Comparison of ENCODE assay signal across 15 cellular contexts in the genomic region with DNA sequence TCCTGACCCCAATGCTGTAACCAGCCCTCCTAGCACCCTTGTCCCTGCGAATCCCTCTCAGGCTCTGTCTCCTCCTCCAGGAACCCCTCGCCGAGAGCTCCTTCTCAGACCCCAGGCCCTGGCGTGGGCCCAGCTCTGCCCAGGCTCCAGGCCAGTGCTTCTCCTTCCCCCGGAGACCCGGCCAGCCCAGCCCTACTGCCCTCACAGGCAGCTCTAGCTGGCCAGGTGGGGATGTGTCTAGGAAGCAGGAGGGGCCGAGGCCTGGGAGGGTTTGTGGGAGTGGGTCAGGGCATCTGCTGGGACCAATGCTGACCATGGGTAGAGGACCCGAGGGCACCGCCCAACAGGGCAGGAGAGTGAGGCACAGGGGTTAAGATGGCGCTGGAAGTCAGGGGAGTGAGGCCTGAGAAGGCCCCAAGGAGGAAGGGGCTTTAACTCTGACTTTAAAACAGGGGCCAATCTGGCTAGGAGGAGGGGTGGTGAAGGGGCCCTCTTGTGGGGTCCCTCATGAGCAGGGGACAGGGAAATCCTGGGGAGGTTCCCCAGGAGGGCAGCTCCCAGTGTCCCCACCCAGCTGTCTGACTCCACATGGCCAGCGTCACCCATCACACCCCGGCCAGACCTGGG.
"Had no signal": no experiment of that assay in that cellular context is flagged by ENCODE, and none has a peak within 500 bp of the region (broad histone marks: within the 10 kb centered on the region; RNA-seq: fewer than 3 reads in every experiment).

No MANE protein-coding gene starts in this region.

- H3K36me3 Mint-ChIP-seq: activated naive CD4-positive, alpha-beta T cell treated with anti-CD3 and anti-CD28 coated beads, Interleukin-2, amount 50 U/mL, for 72 hours; T-cell had no signal

- H3K36me3 ChIP-seq: brain microvascular endothelial cell, ovary, transverse colon had no signal

- H3K4me3 ChIP-seq: ovary, skin epidermis, transverse colon had no signal

- H3K4me1 Mint-ChIP-seq: activated T-helper 17 cell treated with anti-CD3 and anti-CD28 coated beads, Interleukin-2, amount 50 U/mL, for 72 hours; memory B cell; nephron; T-cell had no signal

- H3K27ac ChIP-seq: brain microvascular endothelial cell, ovary, skin epidermis, transverse colon had no signal

- DNase-seq: activated CD4-positive, alpha-beta T cell treated with anti-CD3 and anti-CD28 coated beads for 4 hours; activated CD8-positive, alpha-beta memory T cell treated with anti-CD3 and anti-CD28 coated beads, Interleukin-2, amount 50 U/mL, for 4 hours; activated CD8-positive, alpha-beta T cell treated with anti-CD3 and anti-CD28 coated beads for 36 hours; brain microvascular endothelial cell; cerebellar nuclear complex; T-cell; T1000; transverse colon had no signal

- ATAC-seq: activated CD8-positive, alpha-beta T cell treated with anti-CD3 and anti-CD28 coated beads for 36 hours; activated naive CD4-positive, alpha-beta T cell treated with anti-CD3 and anti-CD28 coated beads, Interleukin-2, amount 50 U/mL, for 72 hours; activated T-helper 17 cell treated with anti-CD3 and anti-CD28 coated beads, Interleukin-2, amount 50 U/mL, for 72 hours; left lobe of liver; T-cell had no signal

- H3K4me3 Mint-ChIP-seq: activated CD8-positive, alpha-beta T cell treated with anti-CD3 and anti-CD28 coated beads for 36 hours; activated T-helper 17 cell treated with anti-CD3 and anti-CD28 coated beads, Interleukin-2, amount 50 U/mL, for 72 hours; memory B cell; nephron; T-cell had no signal

- H3K9me3 ChIP-seq: ovary, transverse colon had no signal

- H3K27me3 ChIP-seq: ovary had no signal

- H3K4me1 ChIP-seq: transverse colon had no signal

- H3K27ac Mint-ChIP-seq: activated CD8-positive, alpha-beta T cell treated with anti-CD3 and anti-CD28 coated beads for 36 hours; activated naive CD4-positive, alpha-beta T cell treated with anti-CD3 and anti-CD28 coated beads, Interleukin-2, amount 50 U/mL, for 72 hours; activated T-helper 17 cell treated with anti-CD3 and anti-CD28 coated beads, Interleukin-2, amount 50 U/mL, for 72 hours; memory B cell; nephron; T-cell had no signal
